ENCODE assay signal across 12 cellular contexts in genomic region chr2:172944794-172945510, GRCh38.
DNase-seq lines count a peak whose midpoint lies in the region; ATAC-seq and TF ChIP-seq lines count a peak whose summit lies in the region.
"Had no signal": no experiment of that assay in that cellular context is flagged by ENCODE, and none has a peak within 500 bp of the region (broad histone marks: within the 10 kb centered on the region; RNA-seq: fewer than 3 reads in every experiment).

No MANE protein-coding gene starts in this region.

- intact Hi-C loops in activated CD4-positive, alpha-beta T cell treated with anti-CD3 and anti-CD28 coated beads for 36 hours (cut with DNase I, micrococcal nuclease): no loop called here
- intact Hi-C loops in CD8-positive, alpha-beta T cell (cut with DNase I, micrococcal nuclease): no loop called here
- intact Hi-C loops in naive thymus-derived CD4-positive, alpha-beta T cell (cut with micrococcal nuclease): no loop called here

- in situ Hi-C loops in brain microvascular endothelial cell (cut with HindIII; ENCODE audit: low pct_ligation_motif_present, low sequenced_read_pairs): no loop called here

- ATAC-seq in activated CD4-positive, alpha-beta T cell treated with anti-CD3 and anti-CD28 coated beads for 36 hours: no peak
- no peak for ATAC-seq in CD8-positive, alpha-beta T cell
- no peak for ATAC-seq in activated naive CD8-positive, alpha-beta T cell treated with anti-CD3 and anti-CD28 coated beads, Interleukin-2, amount 10 ng/mL, durations not matched to agents 7 days and 5 days (ENCODE audit: low read depth)
- no peak for ATAC-seq in naive thymus-derived CD4-positive, alpha-beta T cell
- ATAC-seq in HG03378 (IDR thresholded peaks at IDR 0.05; ENCODE audit: unreplicated experiment): no peak
- ATAC-seq: GM12878 had no signal

- peak overlapping the region; percentile 21 for H3K4me3 Mint-ChIP-seq in activated CD4-positive, alpha-beta T cell treated with anti-CD3 and anti-CD28 coated beads for 36 hours
- H3K4me3 Mint-ChIP-seq in CD8-positive, alpha-beta T cell: no peak overlapping the region
- H3K4me3 Mint-ChIP-seq in activated naive CD8-positive, alpha-beta T cell treated with anti-CD3 and anti-CD28 coated beads, Interleukin-2, amount 10 ng/mL, durations not matched to agents 7 days and 5 days: peak overlapping the region; percentile 28
- peak overlapping the region in 6 of 10 donors; percentile 43 to 70 (median 51) for H3K4me3 Mint-ChIP-seq in naive thymus-derived CD4-positive, alpha-beta T cell

- peaks cover 20% of the 10 kb centered on the region for H3K4me1 ChIP-seq in CD8-positive, alpha-beta T cell (ENCODE audit: insufficient read depth, low read length)
- peaks cover 0 to 25% of the 10 kb centered on the region in 2 donors for H3K4me1 ChIP-seq in naive thymus-derived CD4-positive, alpha-beta T cell (ENCODE audit: control insufficient read depth in 2 of 2, insufficient read depth in 2 of 2, low read length in 2 of 2)
- H3K4me1 ChIP-seq: BLaER1 treated with 17β-estradiol and CSF1 and Interleukin-3, amounts not matched to agents 10 nM and 100 nM had no signal

- peaks cover 2% of the 10 kb centered on the region for H3K36me3 Mint-ChIP-seq in activated CD4-positive, alpha-beta T cell treated with anti-CD3 and anti-CD28 coated beads for 36 hours (ENCODE audit: low read depth)
- H3K36me3 Mint-ChIP-seq in CD8-positive, alpha-beta T cell: peaks cover 5% of the 10 kb centered on the region
- H3K36me3 Mint-ChIP-seq in activated naive CD8-positive, alpha-beta T cell treated with anti-CD3 and anti-CD28 coated beads, Interleukin-2, amount 10 ng/mL, durations not matched to agents 7 days and 5 days: no peaks in the 10 kb centered on the region
- H3K36me3 Mint-ChIP-seq in naive thymus-derived CD4-positive, alpha-beta T cell: peaks cover 6 to 12% (median 8%) of the 10 kb centered on the region in 5 donors

- H3K9me3 ChIP-seq in CD8-positive, alpha-beta T cell (ENCODE audit: low read length): no peaks in the 10 kb centered on the region
- no peaks in the 10 kb centered on the region for H3K9me3 ChIP-seq in naive thymus-derived CD4-positive, alpha-beta T cell (ENCODE audit: control insufficient read depth in 2 of 3, low read length in 3 of 3)

- no peak overlapping the region for H3K4me3 ChIP-seq in CD8-positive, alpha-beta T cell (ENCODE audit: low read depth, low read length)
- no peak overlapping the region for H3K4me3 ChIP-seq in naive thymus-derived CD4-positive, alpha-beta T cell (ENCODE audit: low read length)
- no peak overlapping the region for H3K4me3 ChIP-seq in brain microvascular endothelial cell (ENCODE audit: low read depth, low read length)
- H3K4me3 ChIP-seq: BLaER1 treated with 17β-estradiol and CSF1 and Interleukin-3, amounts not matched to agents 10 nM and 100 nM; GM12878 had no signal

- CTCF ChIA-PET in activated CD4-positive, alpha-beta T cell treated with anti-CD3 and anti-CD28 coated beads for 36 hours (lab: Charles Lee): interaction anchor here (0.8 to 1.0 kb wide), 3 partner anchors 9 to 40 kb away, joined by 3 to 4 read pairs (median 4); no protein-coding TSS in a partner anchor
- CTCF ChIA-PET in CD8-positive, alpha-beta T cell (lab: Charles Lee): interaction anchor here (0.7 to 1.3 kb wide), 3 partner anchors 14 to 1200 kb away, joined by 3 to 5 read pairs (median 3); no protein-coding TSS in a partner anchor
- CTCF ChIA-PET in naive thymus-derived CD4-positive, alpha-beta T cell (lab: Charles Lee): no interaction called here

- H3K27ac ChIP-seq in CD8-positive, alpha-beta T cell (ENCODE audit: low read depth, low read length): no peak overlapping the region
- peak overlapping the region; percentile 10 for H3K27ac ChIP-seq in naive thymus-derived CD4-positive, alpha-beta T cell (ENCODE audit: low read depth, low read length)
- no peak overlapping the region for H3K27ac ChIP-seq in brain microvascular endothelial cell
- H3K27ac ChIP-seq: BLaER1 treated with 17β-estradiol and CSF1 and Interleukin-3, amounts not matched to agents 10 nM and 100 nM; RWPE1 had no signal

- H3K27me3 Mint-ChIP-seq in activated CD4-positive, alpha-beta T cell treated with anti-CD3 and anti-CD28 coated beads for 36 hours: peaks cover 2% of the 10 kb centered on the region
- H3K27me3 Mint-ChIP-seq in CD8-positive, alpha-beta T cell (ENCODE audit: low read depth): no peaks in the 10 kb centered on the region
- H3K27me3 Mint-ChIP-seq in activated naive CD8-positive, alpha-beta T cell treated with anti-CD3 and anti-CD28 coated beads, Interleukin-2, amount 10 ng/mL, durations not matched to agents 7 days and 5 days: no peaks in the 10 kb centered on the region
- peaks cover 0 to 18% (median 0%) of the 10 kb centered on the region in 5 donors for H3K27me3 Mint-ChIP-seq in naive thymus-derived CD4-positive, alpha-beta T cell

- H3K4me1 Mint-ChIP-seq in activated CD4-positive, alpha-beta T cell treated with anti-CD3 and anti-CD28 coated beads for 36 hours: peaks cover 24% of the 10 kb centered on the region
- H3K4me1 Mint-ChIP-seq in CD8-positive, alpha-beta T cell (ENCODE audit: low read depth): peaks cover 26% of the 10 kb centered on the region
- peaks cover 19% of the 10 kb centered on the region for H3K4me1 Mint-ChIP-seq in activated naive CD8-positive, alpha-beta T cell treated with anti-CD3 and anti-CD28 coated beads, Interleukin-2, amount 10 ng/mL, durations not matched to agents 7 days and 5 days
- peaks cover 9 to 36% (median 29%) of the 10 kb centered on the region in 7 donors for H3K4me1 Mint-ChIP-seq in naive thymus-derived CD4-positive, alpha-beta T cell

- no peaks in the 10 kb centered on the region for H3K36me3 ChIP-seq in CD8-positive, alpha-beta T cell (ENCODE audit: insufficient read depth, low read length)
- H3K36me3 ChIP-seq in naive thymus-derived CD4-positive, alpha-beta T cell (ENCODE audit: control insufficient read depth in 2 of 3, insufficient read depth in 3 of 3, low read length in 3 of 3): no peaks in the 10 kb centered on the region
- no peaks in the 10 kb centered on the region for H3K36me3 ChIP-seq in brain microvascular endothelial cell (replicated peaks)
- H3K36me3 ChIP-seq: BLaER1 treated with 17β-estradiol and CSF1 and Interleukin-3, amounts not matched to agents 10 nM and 100 nM had no signal

- H3K27me3 ChIP-seq in CD8-positive, alpha-beta T cell (ENCODE audit: insufficient read depth, low read length): no peaks in the 10 kb centered on the region
- H3K27me3 ChIP-seq in naive thymus-derived CD4-positive, alpha-beta T cell (ENCODE audit: control insufficient read depth in 2 of 2, insufficient read depth in 2 of 2, low read length in 2 of 2): peaks cover 0 to 4% of the 10 kb centered on the region in 2 donors
- no peaks in the 10 kb centered on the region for H3K27me3 ChIP-seq in brain microvascular endothelial cell (replicated peaks)
- H3K27me3 ChIP-seq: BLaER1 treated with 17β-estradiol and CSF1 and Interleukin-3, amounts not matched to agents 10 nM and 100 nM had no signal

- H3K27ac Mint-ChIP-seq in activated CD4-positive, alpha-beta T cell treated with anti-CD3 and anti-CD28 coated beads for 36 hours: peak overlapping the region; percentile 80
- peak overlapping the region; percentile 46 for H3K27ac Mint-ChIP-seq in CD8-positive, alpha-beta T cell
- H3K27ac Mint-ChIP-seq in activated naive CD8-positive, alpha-beta T cell treated with anti-CD3 and anti-CD28 coated beads, Interleukin-2, amount 10 ng/mL, durations not matched to agents 7 days and 5 days: peak overlapping the region; percentile 53
- peak overlapping the region in 8 of 9 donors; percentile 33 to 94 (median 79) for H3K27ac Mint-ChIP-seq in naive thymus-derived CD4-positive, alpha-beta T cell

- POLR2A ChIA-PET in activated CD4-positive, alpha-beta T cell treated with anti-CD3 and anti-CD28 coated beads for 36 hours (lab: Charles Lee): interaction anchor here (0.6 kb wide), 1 partner anchor 367 kb away, joined by 3 read pairs; no protein-coding TSS in a partner anchor
- POLR2A ChIA-PET in CD8-positive, alpha-beta T cell (lab: Charles Lee): interaction anchor here (0.5 kb wide), 1 partner anchor 1366 kb away, joined by 4 read pairs; no protein-coding TSS in a partner anchor
- POLR2A ChIA-PET in activated naive CD8-positive, alpha-beta T cell treated with anti-CD3 and anti-CD28 coated beads, Interleukin-2, amount 10 ng/mL, durations not matched to agents 7 days and 5 days (lab: Charles Lee): no interaction called here
- POLR2A ChIA-PET in naive thymus-derived CD4-positive, alpha-beta T cell (lab: Charles Lee): no interaction called here

- DNase-seq in activated CD4-positive, alpha-beta T cell treated with anti-CD3 and anti-CD28 coated beads for 36 hours: no peak
- no peak for DNase-seq in activated CD4-positive, alpha-beta T cell treated with anti-CD3 and anti-CD28 coated beads, Interleukin-2, amount 50 U/mL, for 4 hours
- DNase-seq in CD8-positive, alpha-beta T cell: no peak
- no peak for DNase-seq in activated naive CD8-positive, alpha-beta T cell treated with anti-CD3 and anti-CD28 coated beads, Interleukin-2, amount 10 ng/mL, durations not matched to agents 7 days and 5 days
- DNase-seq in naive thymus-derived CD4-positive, alpha-beta T cell: no peak
- DNase-seq in brain microvascular endothelial cell: no peak
- DNase-seq in NCI-H345 (lab: John Stamatoyannopoulos, UW): no peak
- DNase-seq: NCI-H526 treated with DMSO at 0.1 percent for 48 hours had no signal

- peaks cover 7% of the 10 kb centered on the region for H3K9me3 Mint-ChIP-seq in activated CD4-positive, alpha-beta T cell treated with anti-CD3 and anti-CD28 coated beads for 36 hours (ENCODE audit: low read depth)
- H3K9me3 Mint-ChIP-seq in CD8-positive, alpha-beta T cell: peaks cover 2% of the 10 kb centered on the region
- H3K9me3 Mint-ChIP-seq in activated naive CD8-positive, alpha-beta T cell treated with anti-CD3 and anti-CD28 coated beads, Interleukin-2, amount 10 ng/mL, durations not matched to agents 7 days and 5 days: peaks cover 10% of the 10 kb centered on the region
- peaks cover 0 to 15% (median 10%) of the 10 kb centered on the region in 11 donors for H3K9me3 Mint-ChIP-seq in naive thymus-derived CD4-positive, alpha-beta T cell

- no peak for TF ChIP-seq CTCF in CD8-positive, alpha-beta T cell (IDR thresholded peaks at IDR 0.05)
- no peak for TF ChIP-seq CTCF in brain microvascular endothelial cell (IDR thresholded peaks at IDR 0.05; ENCODE audit: low read depth, low read length, missing control alignments)

Comparison
In these comparisons a context has a peak if more than half of its experiments do, and no peak if none do; other contexts are left out.
1. POLR2A ChIA-PET loops: an anchor here in activated CD4-positive, alpha-beta T cell treated with anti-CD3 and anti-CD28 coated beads for 36 hours (0.6 kb wide) and CD8-positive, alpha-beta T cell (0.5 kb wide); none called in activated naive CD8-positive, alpha-beta T cell treated with anti-CD3 and anti-CD28 coated beads, Interleukin-2, amount 10 ng/mL, durations not matched to agents 7 days and 5 days and naive thymus-derived CD4-positive, alpha-beta T cell.